Comparison of ENCODE assay signal across 8 cellular contexts in the genomic region with DNA sequence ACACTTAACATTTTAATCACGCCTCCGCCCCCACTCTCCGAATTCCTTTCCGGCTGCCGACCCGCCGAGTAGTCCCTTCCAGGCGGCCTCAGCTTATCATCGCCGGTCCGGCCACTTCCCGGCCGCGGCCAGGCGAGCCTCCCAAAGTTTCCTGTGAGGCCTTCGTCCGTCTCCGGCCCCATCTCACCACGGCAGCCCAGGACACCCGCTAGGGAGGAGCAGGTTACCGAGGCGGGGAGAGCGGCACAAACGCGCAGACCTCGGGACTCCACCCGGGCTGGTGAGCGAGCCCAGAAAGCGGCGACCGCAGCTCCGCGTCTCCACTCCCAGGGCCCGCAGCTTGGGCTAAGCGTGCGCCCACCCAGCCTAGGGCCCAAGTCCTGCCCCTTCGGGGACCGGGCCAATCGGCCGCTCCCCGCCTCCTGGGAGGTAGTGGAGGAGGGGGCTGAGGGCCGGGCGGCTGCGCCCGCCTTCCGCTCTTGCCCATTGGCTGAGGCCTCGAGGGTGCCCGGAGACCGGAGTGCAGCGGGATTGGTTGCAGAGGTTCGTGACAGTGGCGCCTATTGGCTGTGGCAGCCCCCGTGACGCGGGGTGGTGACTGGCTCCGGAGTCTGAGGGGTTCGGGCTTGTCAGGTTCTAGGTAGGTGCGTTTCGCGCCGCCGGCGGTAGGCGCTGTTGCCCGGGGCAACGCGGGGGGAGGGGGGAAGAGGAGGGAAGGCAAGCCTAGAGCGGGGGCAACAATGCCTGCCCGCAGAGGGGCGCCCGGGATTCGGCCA. TPM values are rescaled to one million over a fixed set of nuclear protein-coding genes. Genes with fewer than 3 reads are reported as not detected.
DNase-seq lines count a peak whose midpoint lies in the region; ATAC-seq and TF ChIP-seq lines count a peak whose summit lies in the region.

No MANE protein-coding gene starts in this region.

- H3K4me1 ChIP-seq in thyroid gland = peaks cover 7 to 19% of the 10 kb centered on the region in 2 donors

- peak overlapping the region; percentile 72 for H3K4me3 ChIP-seq in NB4 (ENCODE audit: low read depth, low read length)
- peak overlapping the region; percentile 85 to 96 (median 87) for H3K4me3 ChIP-seq in thyroid gland (replicated peaks in 1 of 3)

- intact Hi-C loops in head of caudate nucleus (cut with DNase I) = no loop called here
- intact Hi-C loops in thyroid gland (cut with DNase I) = no loop called here

- peak; percentile 97 for ATAC-seq in HG02571 (IDR thresholded peaks at IDR 0.05; ENCODE audit: unreplicated experiment)
- ATAC-seq in activated naive CD8-positive, alpha-beta T cell treated with anti-CD3 and anti-CD28 coated beads, Interleukin-2, amount 10 ng/mL, durations not matched to agents 7 days and 5 days (ENCODE audit: low read depth) = peak; percentile 99

- TF ChIP-seq POLR2A in NB4 (IDR thresholded peaks at IDR 0.05; ENCODE audit: extremely low read depth, insufficient read length) (peak; percentile 89), thyroid gland (IDR thresholded peaks at IDR 0.05) (peak; percentile 97 to 100)

- H3K27me3 Mint-ChIP-seq in activated naive CD8-positive, alpha-beta T cell treated with anti-CD3 and anti-CD28 coated beads, Interleukin-2, amount 10 ng/mL, durations not matched to agents 7 days and 5 days = peaks cover 22% of the 10 kb centered on the region
- no peaks in the 10 kb centered on the region for H3K27me3 Mint-ChIP-seq in osteocyte (ENCODE audit: unreplicated experiment)

- POLR2A ChIA-PET in activated naive CD8-positive, alpha-beta T cell treated with anti-CD3 and anti-CD28 coated beads, Interleukin-2, amount 10 ng/mL, durations not matched to agents 7 days and 5 days (lab: Charles Lee) = interaction anchor here (2.3 kb wide), 1 partner anchor 21 kb away, joined by 10 read pairs; no protein-coding TSS in a partner anchor

- H3K27ac Mint-ChIP-seq in activated naive CD8-positive, alpha-beta T cell treated with anti-CD3 and anti-CD28 coated beads, Interleukin-2, amount 10 ng/mL, durations not matched to agents 7 days and 5 days = peak overlapping the region; percentile 80
- peak overlapping the region; percentile 99 for H3K27ac Mint-ChIP-seq in osteocyte (ENCODE audit: unreplicated experiment)

- peak; percentile 17 for TF ChIP-seq CTCF in GM10266 (IDR thresholded peaks at IDR 0.05; ENCODE audit: control insufficient read depth, insufficient read depth, low read depth, missing control alignments)
- no peak for TF ChIP-seq CTCF in NB4 (IDR thresholded peaks at IDR 0.05; ENCODE audit: low read depth, low read length)
- peak; percentile 22 for TF ChIP-seq CTCF in osteocyte (IDR thresholded peaks at IDR 0.05)
- peak in 2 of 6 experiments; percentile 14 to 36 for TF ChIP-seq CTCF in thyroid gland (IDR thresholded peaks at IDR 0.05)

- DNase-seq in GM10266 (ENCODE audit: extremely low spot score) (peak; percentile 94), NB4 (ENCODE audit: low read depth) (peak; percentile 99), SKM-1 (lab: John Stamatoyannopoulos, UW; ENCODE audit: unreplicated experiment) (peak; percentile 94), head of caudate nucleus (peak; percentile 98 to 100 (median 100)), osteocyte (ENCODE audit: extremely low spot score, unreplicated experiment) (peak; percentile 100), thyroid gland (peak; percentile 99 to 100)
- DNase-seq in activated naive CD8-positive, alpha-beta T cell treated with anti-CD3 and anti-CD28 coated beads, Interleukin-2, amount 10 ng/mL, durations not matched to agents 7 days and 5 days = peak; percentile 94

- H3K36me3 Mint-ChIP-seq in activated naive CD8-positive, alpha-beta T cell treated with anti-CD3 and anti-CD28 coated beads, Interleukin-2, amount 10 ng/mL, durations not matched to agents 7 days and 5 days = no peaks in the 10 kb centered on the region
- no peaks in the 10 kb centered on the region for H3K36me3 Mint-ChIP-seq in osteocyte (ENCODE audit: unreplicated experiment)

- H3K4me3 Mint-ChIP-seq in activated naive CD8-positive, alpha-beta T cell treated with anti-CD3 and anti-CD28 coated beads, Interleukin-2, amount 10 ng/mL, durations not matched to agents 7 days and 5 days = peak overlapping the region; percentile 94
- peak overlapping the region; percentile 91 for H3K4me3 Mint-ChIP-seq in osteocyte (ENCODE audit: unreplicated experiment)

- H3K4me1 Mint-ChIP-seq in activated naive CD8-positive, alpha-beta T cell treated with anti-CD3 and anti-CD28 coated beads, Interleukin-2, amount 10 ng/mL, durations not matched to agents 7 days and 5 days = peaks cover 10% of the 10 kb centered on the region
- peaks cover 39% of the 10 kb centered on the region for H3K4me1 Mint-ChIP-seq in osteocyte (ENCODE audit: unreplicated experiment)

- H3K27ac ChIP-seq in thyroid gland = peak overlapping the region; percentile 97 to 99 (median 99)

- H3K9me3 ChIP-seq in thyroid gland = no peaks in the 10 kb centered on the region

- H3K27me3 ChIP-seq in thyroid gland = no peaks in the 10 kb centered on the region

- H3K9me3 Mint-ChIP-seq in activated naive CD8-positive, alpha-beta T cell treated with anti-CD3 and anti-CD28 coated beads, Interleukin-2, amount 10 ng/mL, durations not matched to agents 7 days and 5 days = no peaks in the 10 kb centered on the region
- H3K9me3 Mint-ChIP-seq in osteocyte (ENCODE audit: unreplicated experiment) = no peaks in the 10 kb centered on the region

- WGBS in thyroid gland, 2 donors = 0 to 1% methylated on average over 6 to 35 of the region's 72 CpGs

- H3K36me3 ChIP-seq in thyroid gland = no peaks in the 10 kb centered on the region

RNA-seq across cellular contexts. Expression of gene FER, which starts 0.8 kb away (rescaled TPM):
- 10 to 100 TPM; 10.8 to 13.5 TPM for total RNA-seq in activated naive CD8-positive, alpha-beta T cell treated with anti-CD3 and anti-CD28 coated beads, Interleukin-2, amount 10 ng/mL, durations not matched to agents 7 days and 5 days
- total RNA-seq in osteocyte (27.7 and 38.2 TPM in 2 replicates), thyroid gland (10 to 100 TPM; 38.8 to 79.1 (median 45.2) TPM)

Comparison
In these comparisons a context has a peak if more than half of its experiments do, and no peak if none do; other contexts are left out.
1. Peak in every context shown above with its lines: DNase-seq, ATAC-seq, H3K4me3 ChIP-seq and H3K27ac ChIP-seq.